In the genomic region with DNA sequence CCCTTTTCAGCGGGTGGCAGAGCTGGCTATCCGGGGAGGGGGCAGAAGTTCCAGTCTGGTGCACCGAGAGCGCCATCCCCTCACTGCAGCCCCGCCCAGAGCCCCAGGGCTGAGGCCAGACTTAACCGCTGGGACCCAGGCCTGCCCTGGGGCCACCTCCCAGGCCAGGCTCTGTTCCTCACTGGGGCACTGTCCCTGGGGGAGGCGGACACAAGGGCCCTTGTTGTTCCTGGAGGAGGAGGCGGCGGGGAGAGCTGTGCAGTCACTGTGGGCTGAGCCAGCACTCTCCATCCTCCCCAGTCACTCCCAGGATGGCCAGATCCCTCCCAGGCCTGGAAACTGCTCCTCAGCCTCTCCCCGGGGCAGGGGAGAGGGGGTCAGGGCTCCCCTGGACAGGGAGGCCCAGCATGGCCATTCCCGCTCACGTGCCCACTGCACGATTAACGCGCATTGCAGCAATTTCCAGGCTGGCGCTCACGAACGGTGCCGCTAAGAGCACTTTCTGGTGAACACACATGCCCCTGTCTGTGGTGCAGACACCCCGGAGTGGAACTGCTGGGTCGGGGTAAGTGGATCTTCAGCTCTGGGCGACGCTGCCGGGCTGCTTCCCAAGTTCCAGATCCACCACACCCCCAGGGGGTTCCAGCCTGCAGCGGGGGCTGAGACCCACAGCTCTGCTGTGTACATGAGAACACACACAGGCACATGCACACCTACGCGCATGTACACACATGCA, we compare ENCODE assay signal across 20 cellular contexts.
DNase-seq lines count a peak whose midpoint lies in the region; ATAC-seq and TF ChIP-seq lines count a peak whose summit lies in the region.
"Had no signal": no experiment of that assay in that cellular context is flagged by ENCODE, and none has a peak within 500 bp of the region (broad histone marks: within the 10 kb centered on the region; RNA-seq: fewer than 3 reads in every experiment).

No MANE protein-coding gene starts in this region.

- H3K36me3 Mint-ChIP-seq in endodermal cell (ENCODE audit: low read depth) (no peaks in the 10 kb centered on the region), neural progenitor cell (no peaks in the 10 kb centered on the region)
- H3K36me3 Mint-ChIP-seq: activated naive CD4-positive, alpha-beta T cell treated with anti-CD3 and anti-CD28 coated beads, Interleukin-2, amount 50 U/mL, for 72 hours; stimulated activated memory B cell treated with anti-CD40 and anti-IgM and Interleukin-4, amounts not matched to agents 10 μg/mL and 1 μg/mL and 100 μg/mL, for 72 hours; type B pancreatic cell had no signal

- TF ChIP-seq POLR2A in testis (IDR thresholded peaks at IDR 0.05), result no peak

- POLR2A ChIA-PET in Panc1 (lab: Charles Lee), result interaction anchor here (1.2 kb wide), 1 partner anchor 275 kb away, joined by 3 read pairs; no protein-coding TSS in a partner anchor

- BruUV-seq in Panc1 (replicated peaks; lab: Mats Ljungman, UMichigan), result no TSS peak

- H2AFZ ChIP-seq in neural progenitor cell (replicated peaks), result no peak overlapping the region

- in situ Hi-C loops in Panc1 (cut with HindIII; ENCODE audit: low pct_unique_long_range_greater_than_20kb, low sequenced_read_pairs), result no loop called here

- H3K27me3 ChIP-seq in Panc1 (ENCODE audit: control insufficient read depth, insufficient read depth, low read length), result peaks cover 7% of the 10 kb centered on the region; the same call in 1 of the 2 replicates
- no peaks in the 10 kb centered on the region for H3K27me3 ChIP-seq in endodermal cell (ENCODE audit: control insufficient read depth, insufficient read depth, low read length, poor library complexity, severe bottlenecking)
- H3K27me3 ChIP-seq in neural progenitor cell, result peaks cover 18% of the 10 kb centered on the region
- H3K27me3 ChIP-seq in testis, result no peaks in the 10 kb centered on the region

- intact Hi-C loops in Panc1 (cut with micrococcal nuclease; ENCODE audit: unreplicated experiment), result no loop called here
- intact Hi-C loops in testis (cut with DNase I; ENCODE audit: low total_unique reads), result loop anchor here (5.0 kb wide), 1 partner anchor 274 kb away; no protein-coding TSS in a partner anchor

- H3K27ac ChIP-seq in Panc1 (ENCODE audit: low read length) (no peak overlapping the region), endodermal cell (ENCODE audit: low read depth, low read length) (no peak overlapping the region), neural progenitor cell (no peak overlapping the region), testis (no peak overlapping the region)
- H3K27ac ChIP-seq: heart left ventricle, lower lobe of right lung had no signal

- CTCF ChIA-PET in Panc1 (lab: Charles Lee), result no interaction called here

- no peak for TF ChIP-seq CTCF in Panc1 (IDR thresholded peaks at IDR 0.05)
- no peak for TF ChIP-seq CTCF in endodermal cell (conservative IDR thresholded peaks at IDR 0.05)
- no peak for TF ChIP-seq CTCF in neural progenitor cell (IDR thresholded peaks at IDR 0.05)
- no peak for TF ChIP-seq CTCF in testis (IDR thresholded peaks at IDR 0.05)

- H3K4me3 ChIP-seq in Panc1 (ENCODE audit: low read depth in 2 of 2, low read length in 2 of 2) (no peak overlapping the region), endodermal cell (ENCODE audit: low read length) (no peak overlapping the region), neural progenitor cell (no peak overlapping the region), testis (no peak overlapping the region)
- H3K4me3 ChIP-seq: heart left ventricle, lower lobe of right lung, sigmoid colon had no signal

- no peak overlapping the region for H3K9ac ChIP-seq in endodermal cell (ENCODE audit: extremely low read depth, low read length, poor library complexity, severe bottlenecking)
- H3K9ac ChIP-seq in neural progenitor cell, result no peak overlapping the region

- 0 out of 2 replicates have a peak, but pooled peaks have one; percentile 20 for ATAC-seq in Panc1
- ATAC-seq in GM19328 (IDR thresholded peaks at IDR 0.05; ENCODE audit: unreplicated experiment), result no peak
- ATAC-seq: activated naive CD4-positive, alpha-beta T cell treated with anti-CD3 and anti-CD28 coated beads, Interleukin-2, amount 50 U/mL, for 72 hours; lower lobe of right lung had no signal

- peaks cover 27% of the 10 kb centered on the region for H3K4me1 Mint-ChIP-seq in endodermal cell
- peaks cover 20% of the 10 kb centered on the region for H3K4me1 Mint-ChIP-seq in neural progenitor cell

- H4K20me1 ChIP-seq in neural progenitor cell (ENCODE audit: low read depth), result peaks cover 15% of the 10 kb centered on the region

- no peaks in the 10 kb centered on the region for H3K79me2 ChIP-seq in neural progenitor cell (ENCODE audit: low read depth)

- H3F3A ChIP-seq in neural progenitor cell (ENCODE audit: low read depth), result peaks cover 12% of the 10 kb centered on the region

- no peak overlapping the region for H3K4me2 ChIP-seq in neural progenitor cell

- no peaks in the 10 kb centered on the region for H3K4me1 ChIP-seq in Panc1 (ENCODE audit: control insufficient read depth, insufficient read depth, low read length)
- peaks cover 10% of the 10 kb centered on the region for H3K4me1 ChIP-seq in endodermal cell (ENCODE audit: control insufficient read depth, insufficient read depth, low read length)
- peaks cover 27% of the 10 kb centered on the region for H3K4me1 ChIP-seq in neural progenitor cell
- peaks cover 43% of the 10 kb centered on the region for H3K4me1 ChIP-seq in testis
- H3K4me1 ChIP-seq: sigmoid colon had no signal

- H3K9me3 ChIP-seq in Panc1 (ENCODE audit: control insufficient read depth, insufficient read depth, low read depth, low read length) (no peaks in the 10 kb centered on the region), endodermal cell (ENCODE audit: control insufficient read depth, low read length) (no peaks in the 10 kb centered on the region), neural progenitor cell (ENCODE audit: low read depth) (no peaks in the 10 kb centered on the region), testis (no peaks in the 10 kb centered on the region)
- H3K9me3 ChIP-seq: Caco-2, heart left ventricle, lower lobe of right lung, sigmoid colon had no signal

- 86 to 95% methylated on average over 10 to 27 of the region's 27 CpGs for WGBS in endodermal cell (ENCODE audit: insufficient coverage in 1 of 2, insufficient read length in 1 of 2), 2 experiments
- 58 to 70% methylated on average over 12 to 26 of the region's 27 CpGs for WGBS in testis, 2 donors

- DNase-seq in Panc1 (ENCODE audit: low read depth, low spot score) (no peak), endodermal cell (peak; percentile 55), neural progenitor cell (ENCODE audit: low spot score) (no peak), testis (peak; percentile 82), GDM1 (lab: John Stamatoyannopoulos, UW) (no peak), NCI-H446 treated with DMSO at 0.1 percent for 48 hours (lab: John Stamatoyannopoulos, UW) (no peak)
- DNase-seq: Caco-2, HFFc6, lower lobe of right lung, NCI-H146, NCI-H774, OCI-M1 had no signal

- no peaks in the 10 kb centered on the region for H3K27me3 Mint-ChIP-seq in endodermal cell (ENCODE audit: insufficient read depth)
- peaks cover 14% of the 10 kb centered on the region for H3K27me3 Mint-ChIP-seq in neural progenitor cell (ENCODE audit: insufficient read depth, low read depth)

- H3K27ac Mint-ChIP-seq in endodermal cell (peak overlapping the region; percentile 45), neural progenitor cell (peak overlapping the region; percentile 74)
- H3K27ac Mint-ChIP-seq: activated naive CD4-positive, alpha-beta T cell treated with anti-CD3 and anti-CD28 coated beads, Interleukin-2, amount 50 U/mL, for 72 hours; activated T-helper 1 cell treated with anti-CD3 and anti-CD28 coated beads, Interleukin-12 subunit alpha, Interleukin-12 subunit beta, Interleukin-2, Interleukin-4 antibody, amounts not matched to agents 30 ng/mL and 10 ng/mL and 1 ng/mL, durations not matched to agents 14 hours and 24 hours and 36 hours; HFFc6; stimulated activated memory B cell treated with anti-CD40 and anti-IgM and Interleukin-4, amounts not matched to agents 10 μg/mL and 1 μg/mL and 100 μg/mL, for 72 hours; T-helper 1 cell treated with Interleukin-12 subunit alpha and Interleukin-12 subunit beta and Interleukin-4 antibody, amounts not matched to agents 30 μg/mL and 1 μg/mL, for 36 hours; type B pancreatic cell had no signal

- H3K9me3 Mint-ChIP-seq in endodermal cell, result no peaks in the 10 kb centered on the region
- H3K9me3 Mint-ChIP-seq in neural progenitor cell, result peaks cover 2% of the 10 kb centered on the region
- H3K9me3 Mint-ChIP-seq: HFFc6; stimulated activated memory B cell treated with anti-CD40 and anti-IgM and Interleukin-4, amounts not matched to agents 10 μg/mL and 1 μg/mL and 100 μg/mL, for 72 hours; type B pancreatic cell had no signal

- H3K36me3 ChIP-seq in Panc1 (ENCODE audit: control insufficient read depth, insufficient read depth, low read length) (no peaks in the 10 kb centered on the region), endodermal cell (ENCODE audit: control insufficient read depth, insufficient read depth, low read length) (no peaks in the 10 kb centered on the region), neural progenitor cell (no peaks in the 10 kb centered on the region), testis (ENCODE audit: low read depth, missing control alignments) (no peaks in the 10 kb centered on the region)
- H3K36me3 ChIP-seq: heart left ventricle, lower lobe of right lung, sigmoid colon had no signal

- H3K4me3 Mint-ChIP-seq in endodermal cell, result peak overlapping the region; percentile 29
- H3K4me3 Mint-ChIP-seq in neural progenitor cell, result no peak overlapping the region
- H3K4me3 Mint-ChIP-seq: activated T-helper 1 cell treated with anti-CD3 and anti-CD28 coated beads, Interleukin-12 subunit alpha, Interleukin-12 subunit beta, Interleukin-2, Interleukin-4 antibody, amounts not matched to agents 30 ng/mL and 10 ng/mL and 1 ng/mL, durations not matched to agents 14 hours and 24 hours and 36 hours; HFFc6; stimulated activated memory B cell treated with anti-CD40 and anti-IgM and Interleukin-4, amounts not matched to agents 10 μg/mL and 1 μg/mL and 100 μg/mL, for 72 hours; T-helper 1 cell treated with Interleukin-12 subunit alpha and Interleukin-12 subunit beta and Interleukin-4 antibody, amounts not matched to agents 30 μg/mL and 1 μg/mL, for 36 hours; type B pancreatic cell had no signal

Comparison
In these comparisons a context has a peak if more than half of its experiments do, and no peak if none do; other contexts are left out.
1. DNase-seq: peak in endodermal cell (single experiment) and testis (single experiment); none in Panc1 (single experiment), neural progenitor cell (single experiment), GDM1 (single experiment) and NCI-H446 treated with DMSO at 0.1 percent for 48 hours (single experiment).